Comparison of ENCODE assay signal across 12 cellular contexts in the genomic region with DNA sequence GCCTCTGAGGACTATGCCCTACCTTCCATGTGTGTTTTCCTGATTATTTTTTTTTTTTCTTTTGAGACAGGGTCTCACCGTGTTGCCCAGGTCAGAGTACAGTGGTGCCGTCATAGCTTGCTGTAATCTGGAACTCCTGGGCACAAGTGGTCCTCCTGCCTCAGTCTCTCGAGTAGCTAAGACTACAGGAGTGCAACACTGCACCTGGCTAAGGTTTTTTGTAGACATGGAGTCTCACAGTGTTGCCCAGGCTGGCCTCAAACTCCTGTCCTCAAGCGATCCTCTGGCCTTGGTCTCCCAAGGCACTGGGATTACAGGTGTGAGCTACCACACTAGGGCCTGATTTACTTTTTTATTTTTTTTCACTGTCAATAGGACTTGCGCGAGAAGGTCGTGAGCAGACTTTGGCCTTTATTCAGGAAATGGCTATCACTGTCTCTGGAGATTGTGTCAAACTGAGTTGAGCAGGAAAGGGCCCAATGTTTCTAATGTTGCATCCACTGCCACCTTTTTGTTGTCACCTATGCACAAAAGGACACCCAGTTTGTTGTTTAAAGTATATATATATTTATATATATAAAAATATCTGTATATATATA. TPM values are rescaled to one million over a fixed set of nuclear protein-coding genes. Genes with fewer than 3 reads are reported as not detected.
"Had no signal": no experiment of that assay in that cellular context is flagged by ENCODE, and none has a peak within 500 bp of the region (broad histone marks: within the 10 kb centered on the region; RNA-seq: fewer than 3 reads in every experiment).

No MANE protein-coding gene starts in this region.

- H3K27ac ChIP-seq: breast epithelium, left lung, ovary, tibial artery had no signal

- H3K4me3 Mint-ChIP-seq: activated naive CD8-positive, alpha-beta T cell; neural crest cell; T-helper 17 cell had no signal

- H3K27me3 Mint-ChIP-seq: activated naive CD8-positive, alpha-beta T cell; T-helper 17 cell had no signal

- H3K36me3 Mint-ChIP-seq: activated naive CD8-positive, alpha-beta T cell had no signal

- H3K36me3 ChIP-seq: breast epithelium, left lung, ovary, tibial artery had no signal

- H3K27me3 ChIP-seq: breast epithelium, left lung, ovary, tibial artery had no signal

- H3K4me3 ChIP-seq: breast epithelium, left lung, ovary, tibial artery had no signal

- H3K27ac Mint-ChIP-seq: activated naive CD8-positive, alpha-beta T cell; T-helper 17 cell had no signal

- H3K4me1 ChIP-seq: left lung had no signal

- ATAC-seq: left lung, T-helper 17 cell had no signal

- H3K9me3 ChIP-seq: breast epithelium, left lung, ovary, tibial artery had no signal

- DNase-seq: activated gamma-delta T cell; activated T-cell treated with anti-CD3 and anti-CD28 coated beads, Interleukin-2, amount 50 U/mL, for 1 hour; islet precursor cell; left lung; ovary; retina; small intestine; T-helper 17 cell; tibial artery had no signal

- H3K4me1 Mint-ChIP-seq: T-helper 17 cell had no signal

- H3K9me3 Mint-ChIP-seq: neural crest cell had no signal

RNA-seq across cellular contexts. Expression of a gene that starts 47.7 kb away (rescaled TPM):
- total RNA-seq: T-helper 17 cell had no signal
